In genomic region chr9:98288876-98289275, GRCh38 we compare ENCODE assay signal across 1 cellular context.
TF ChIP-seq lines count a peak whose summit lies in the region.

No MANE protein-coding gene starts in this region.

TF ChIP-seq in WTC11, 78 proteins besides CTCF, POLR2A, EP300 and RAD21 (continued from another document):
- TF ChIP-seq, protein P1, sequence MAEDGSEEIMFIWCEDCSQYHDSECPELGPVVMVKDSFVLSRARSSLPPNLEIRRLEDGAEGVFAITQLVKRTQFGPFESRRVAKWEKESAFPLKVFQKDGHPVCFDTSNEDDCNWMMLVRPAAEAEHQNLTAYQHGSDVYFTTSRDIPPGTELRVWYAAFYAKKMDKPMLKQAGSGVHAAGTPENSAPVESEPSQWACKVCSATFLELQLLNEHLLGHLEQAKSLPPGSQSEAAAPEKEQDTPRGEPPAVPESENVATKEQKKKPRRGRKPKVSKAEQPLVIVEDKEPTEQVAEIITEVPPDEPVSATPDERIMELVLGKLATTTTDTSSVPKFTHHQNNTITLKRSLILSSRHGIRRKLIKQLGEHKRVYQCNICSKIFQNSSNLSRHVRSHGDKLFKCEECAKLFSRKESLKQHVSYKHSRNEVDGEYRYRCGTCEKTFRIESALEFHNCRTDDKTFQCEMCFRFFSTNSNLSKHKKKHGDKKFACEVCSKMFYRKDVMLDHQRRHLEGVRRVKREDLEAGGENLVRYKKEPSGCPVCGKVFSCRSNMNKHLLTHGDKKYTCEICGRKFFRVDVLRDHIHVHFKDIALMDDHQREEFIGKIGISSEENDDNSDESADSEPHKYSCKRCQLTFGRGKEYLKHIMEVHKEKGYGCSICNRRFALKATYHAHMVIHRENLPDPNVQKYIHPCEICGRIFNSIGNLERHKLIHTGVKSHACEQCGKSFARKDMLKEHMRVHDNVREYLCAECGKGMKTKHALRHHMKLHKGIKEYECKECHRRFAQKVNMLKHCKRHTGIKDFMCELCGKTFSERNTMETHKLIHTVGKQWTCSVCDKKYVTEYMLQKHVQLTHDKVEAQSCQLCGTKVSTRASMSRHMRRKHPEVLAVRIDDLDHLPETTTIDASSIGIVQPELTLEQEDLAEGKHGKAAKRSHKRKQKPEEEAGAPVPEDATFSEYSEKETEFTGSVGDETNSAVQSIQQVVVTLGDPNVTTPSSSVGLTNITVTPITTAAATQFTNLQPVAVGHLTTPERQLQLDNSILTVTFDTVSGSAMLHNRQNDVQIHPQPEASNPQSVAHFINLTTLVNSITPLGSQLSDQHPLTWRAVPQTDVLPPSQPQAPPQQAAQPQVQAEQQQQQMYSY (CRISPR knock-in tag; IDR thresholded peaks at IDR 0.05): no peak
- no peak for TF ChIP-seq SMAD4 (CRISPR knock-in tag; IDR thresholded peaks at IDR 0.05)
- TF ChIP-seq FOXP4 (CRISPR knock-in tag; IDR thresholded peaks at IDR 0.05): no peak
- no peak for TF ChIP-seq GTF2I (CRISPR knock-in tag; conservative IDR thresholded peaks at IDR 0.05)
- no peak for TF ChIP-seq SOX15 (CRISPR knock-in tag; IDR thresholded peaks at IDR 0.05)
- no peak for TF ChIP-seq ZNF121 (CRISPR knock-in tag; IDR thresholded peaks at IDR 0.05)
